ENCODE assay signal across 13 cellular contexts in the genomic region with DNA sequence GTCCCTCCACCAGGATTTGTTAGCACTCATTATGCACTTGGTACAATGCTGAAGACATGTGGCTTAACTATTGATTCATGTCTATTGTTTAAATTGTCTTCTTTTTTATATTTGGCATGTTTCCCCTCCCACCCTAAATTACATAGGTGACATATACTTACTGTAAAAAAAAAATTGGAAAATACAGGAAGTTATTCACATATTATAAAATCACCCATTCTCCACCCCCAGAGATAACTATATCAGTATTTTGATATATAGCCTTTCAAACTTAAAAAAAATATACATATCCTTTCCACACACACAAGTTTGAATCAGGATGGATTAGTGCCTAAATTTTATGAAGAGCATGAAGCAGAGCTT.
DNase-seq lines count a peak whose midpoint lies in the region; ATAC-seq, FAIRE-seq and TF ChIP-seq lines count a peak whose summit lies in the region.
"Had no signal": no experiment of that assay in that cellular context is flagged by ENCODE, and none has a peak within 500 bp of the region (broad histone marks: within the 10 kb centered on the region; RNA-seq: fewer than 3 reads in every experiment).

No MANE protein-coding gene starts in this region.

- H3K4me1 Mint-ChIP-seq in HFFc6 (ENCODE audit: low read depth) (peaks cover 57% of the 10 kb centered on the region), nephron (peaks cover 20% of the 10 kb centered on the region)

- H3K4me3 Mint-ChIP-seq in HFFc6, result no peak overlapping the region; the same call in 1 of the 2 replicates
- H3K4me3 Mint-ChIP-seq in nephron, result no peak overlapping the region

- no peak overlapping the region for H3K4me3 ChIP-seq in A549
- H3K4me3 ChIP-seq in choroid plexus epithelial cell (ENCODE audit: low read depth, low read length), result no peak overlapping the region
- H3K4me3 ChIP-seq in OCI-LY7 (ENCODE audit: low read depth, low read length, poor library complexity, severe bottlenecking), result no peak overlapping the region

- H4K20me1 ChIP-seq in OCI-LY7 (ENCODE audit: insufficient read depth, low read length), result no peaks in the 10 kb centered on the region

- H3K27ac ChIP-seq in A549 (peak overlapping the region; percentile 83 to 85), OCI-LY7 (ENCODE audit: low read depth, low read length, poor library complexity, severe bottlenecking) (no peak overlapping the region)
- H3K27ac ChIP-seq: KMS-11 had no signal

- no peak for TF ChIP-seq CTCF in A549 (IDR thresholded peaks at IDR 0.05)
- TF ChIP-seq CTCF in HFFc6 (IDR thresholded peaks at IDR 0.05), result no peak
- TF ChIP-seq CTCF in choroid plexus epithelial cell (conservative IDR thresholded peaks at IDR 0.05; ENCODE audit: low read depth, low read length), result peak; percentile 0
- TF ChIP-seq CTCF in nephron (IDR thresholded peaks at IDR 0.05; ENCODE audit: unreplicated experiment in 3 of 3), result no peak
- TF ChIP-seq CTCF in OCI-LY7 (conservative IDR thresholded peaks at IDR 0.05; ENCODE audit: low read length), result no peak

- no peaks in the 10 kb centered on the region for H3K9me3 Mint-ChIP-seq in HFFc6
- no peaks in the 10 kb centered on the region for H3K9me3 Mint-ChIP-seq in nephron

- no peak overlapping the region for H2AFZ ChIP-seq in OCI-LY7 (ENCODE audit: low read length)

- H3K9me2 ChIP-seq in OCI-LY7 (ENCODE audit: insufficient read depth, low read length), result no peaks in the 10 kb centered on the region

- ATAC-seq in A549 (no peak), GM21390 (IDR thresholded peaks at IDR 0.05; ENCODE audit: unreplicated experiment) (no peak)
- no peak for ATAC-seq in stimulated activated naive CD8-positive, alpha-beta T cell treated with anti-CD3 and anti-CD28 coated beads, Interleukin-15, Interleukin-2, amounts not matched to agents 100 U/mL and 50 U/mL, for 24 hours

- DNase-seq in A549 (ENCODE audit: low read depth in 1 of 2, low spot score in 1 of 2) (no peak), HFFc6 (no peak), choroid plexus epithelial cell (ENCODE audit: low read depth) (no peak), OCI-LY7 (ENCODE audit: low spot score) (no peak), islet precursor cell (no peak)
- no peak for DNase-seq in stimulated activated naive CD8-positive, alpha-beta T cell treated with anti-CD3 and anti-CD28 coated beads, Interleukin-15, Interleukin-2, amounts not matched to agents 100 U/mL and 50 U/mL, for 24 hours
- DNase-seq: NCI-H1092, NCI-H1694, Right ventricle myocardium superior had no signal

- no peak for FAIRE-seq in A549 (lab: Jason Lieb, UNC)
- FAIRE-seq: A204.1 had no signal

- no peaks in the 10 kb centered on the region for H3K9me3 ChIP-seq in A549
- no peaks in the 10 kb centered on the region for H3K9me3 ChIP-seq in OCI-LY7 (ENCODE audit: low read length)

- BruUV-seq in OCI-LY7 (replicated peaks; lab: Mats Ljungman, UMichigan), result no TSS peak

- no peaks in the 10 kb centered on the region for H3K36me3 ChIP-seq in OCI-LY7 (ENCODE audit: insufficient read depth, low read length)

- H3K4me2 ChIP-seq in A549 (peak overlapping the region; percentile 67), OCI-LY7 (ENCODE audit: low read length) (no peak overlapping the region)
- H3K4me2 ChIP-seq: KMS-11 had no signal

- TF ChIP-seq RAD21 in A549 (conservative IDR thresholded peaks at IDR 0.05 in 1 of 2, IDR thresholded peaks at IDR 0.05 in 1 of 2), result no peak

- H3K27me3 Mint-ChIP-seq in HFFc6 (ENCODE audit: insufficient read depth) (no peaks in the 10 kb centered on the region), nephron (ENCODE audit: low read depth) (no peaks in the 10 kb centered on the region)

- TF ChIP-seq EP300 in A549 (IDR thresholded peaks at IDR 0.05), result no peak

- CTCF ChIA-PET in A549 (lab: Yijun Ruan, JAX), result interaction anchor here (1.0 to 5.7 kb wide), 9 partner anchors 8 to 446 kb away, joined by 3 to 41 read pairs (median 5); no protein-coding TSS in a partner anchor
- CTCF ChIA-PET in OCI-LY7 (lab: Charles Lee; ENCODE audit: unreplicated experiment), result no interaction called here

- H3K27ac Mint-ChIP-seq in HFFc6, result peak overlapping the region; percentile 91
- peak overlapping the region; percentile 16 to 72 (median 68) for H3K27ac Mint-ChIP-seq in nephron

- H3K36me3 Mint-ChIP-seq in HFFc6 (ENCODE audit: low read depth) (peaks cover 14% of the 10 kb centered on the region), nephron (ENCODE audit: low read depth) (peaks cover 5% of the 10 kb centered on the region)

- no peak for TF ChIP-seq POLR2A in A549 (IDR thresholded peaks at IDR 0.05; ENCODE audit: low read length)

- POLR2A ChIA-PET in A549 (lab: Yijun Ruan, JAX) (interaction anchor here (0.6 kb wide), 1 partner anchor 74 kb away, joined by 3 read pairs; no protein-coding TSS in a partner anchor), OCI-LY7 (lab: Charles Lee) (no interaction called here)

- no peaks in the 10 kb centered on the region for H3K79me2 ChIP-seq in OCI-LY7 (ENCODE audit: insufficient read depth, low read depth, low read length)

- H3K4me1 ChIP-seq in A549 (peaks cover 57% of the 10 kb centered on the region), OCI-LY7 (ENCODE audit: insufficient read depth, low read length, poor library complexity, severe bottlenecking) (no peaks in the 10 kb centered on the region)

- intact Hi-C loops in OCI-LY7 (cut with micrococcal nuclease; ENCODE audit: unreplicated experiment), result no loop called here

TF ChIP-seq in A549, 52 proteins besides CTCF, POLR2A, EP300 and RAD21:
- TF ChIP-seq MAZ (IDR thresholded peaks at IDR 0.05; ENCODE audit: borderline replicate concordance, low read depth, low read length) (no peak), PHF8 (IDR thresholded peaks at IDR 0.05; ENCODE audit: borderline replicate concordance, low read depth) (no peak), JUNB (IDR thresholded peaks at IDR 0.05) (peak; percentile 15; the same call in 1 of the 2 replicates), ZFP36 (IDR thresholded peaks at IDR 0.05; ENCODE audit: borderline replicate concordance, partially characterized antibody) (no peak), CEBPB (IDR thresholded peaks at IDR 0.05) (no peak), RFX5 (IDR thresholded peaks at IDR 0.05) (no peak), KDM1A (IDR thresholded peaks at IDR 0.05; ENCODE audit: low read depth) (no peak)
TF ChIP-seq in A549: peak in this region for 1.
